Comparison of ENCODE assay signal across 1 cellular context in the genomic region with DNA sequence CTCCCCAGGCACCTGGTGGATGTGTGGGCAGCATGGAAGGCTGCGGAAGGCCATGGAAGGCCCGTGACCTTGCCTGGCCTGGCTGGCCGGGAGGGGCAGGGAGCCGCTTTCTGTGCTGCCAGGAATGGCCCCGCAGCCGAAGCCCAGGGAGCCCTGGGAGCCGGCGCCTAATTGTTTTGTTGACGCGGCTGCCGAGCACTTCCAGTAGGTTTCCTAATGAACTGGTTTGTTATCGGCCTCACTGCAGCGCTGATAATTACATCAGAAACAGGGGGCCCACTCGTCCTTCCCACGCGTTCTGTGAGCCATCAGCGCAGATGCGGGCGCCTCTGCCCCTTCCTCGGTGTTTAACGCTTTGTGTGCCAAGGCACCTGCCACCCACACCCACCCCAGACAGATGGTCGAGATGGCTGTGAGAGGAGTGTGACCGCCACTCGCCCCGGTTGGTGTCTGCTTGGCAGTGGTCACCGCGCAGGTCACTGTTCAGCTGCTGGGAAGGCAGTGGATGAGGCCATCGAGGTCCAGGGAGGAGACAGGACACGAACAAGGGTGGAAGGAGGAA.
TF ChIP-seq lines count a peak whose summit lies in the region.

No MANE protein-coding gene starts in this region.

TF ChIP-seq in K562, 482 proteins besides CTCF, POLR2A, EP300 and RAD21 (continued from another document and continues in another):
- TF ChIP-seq, protein P1, sequence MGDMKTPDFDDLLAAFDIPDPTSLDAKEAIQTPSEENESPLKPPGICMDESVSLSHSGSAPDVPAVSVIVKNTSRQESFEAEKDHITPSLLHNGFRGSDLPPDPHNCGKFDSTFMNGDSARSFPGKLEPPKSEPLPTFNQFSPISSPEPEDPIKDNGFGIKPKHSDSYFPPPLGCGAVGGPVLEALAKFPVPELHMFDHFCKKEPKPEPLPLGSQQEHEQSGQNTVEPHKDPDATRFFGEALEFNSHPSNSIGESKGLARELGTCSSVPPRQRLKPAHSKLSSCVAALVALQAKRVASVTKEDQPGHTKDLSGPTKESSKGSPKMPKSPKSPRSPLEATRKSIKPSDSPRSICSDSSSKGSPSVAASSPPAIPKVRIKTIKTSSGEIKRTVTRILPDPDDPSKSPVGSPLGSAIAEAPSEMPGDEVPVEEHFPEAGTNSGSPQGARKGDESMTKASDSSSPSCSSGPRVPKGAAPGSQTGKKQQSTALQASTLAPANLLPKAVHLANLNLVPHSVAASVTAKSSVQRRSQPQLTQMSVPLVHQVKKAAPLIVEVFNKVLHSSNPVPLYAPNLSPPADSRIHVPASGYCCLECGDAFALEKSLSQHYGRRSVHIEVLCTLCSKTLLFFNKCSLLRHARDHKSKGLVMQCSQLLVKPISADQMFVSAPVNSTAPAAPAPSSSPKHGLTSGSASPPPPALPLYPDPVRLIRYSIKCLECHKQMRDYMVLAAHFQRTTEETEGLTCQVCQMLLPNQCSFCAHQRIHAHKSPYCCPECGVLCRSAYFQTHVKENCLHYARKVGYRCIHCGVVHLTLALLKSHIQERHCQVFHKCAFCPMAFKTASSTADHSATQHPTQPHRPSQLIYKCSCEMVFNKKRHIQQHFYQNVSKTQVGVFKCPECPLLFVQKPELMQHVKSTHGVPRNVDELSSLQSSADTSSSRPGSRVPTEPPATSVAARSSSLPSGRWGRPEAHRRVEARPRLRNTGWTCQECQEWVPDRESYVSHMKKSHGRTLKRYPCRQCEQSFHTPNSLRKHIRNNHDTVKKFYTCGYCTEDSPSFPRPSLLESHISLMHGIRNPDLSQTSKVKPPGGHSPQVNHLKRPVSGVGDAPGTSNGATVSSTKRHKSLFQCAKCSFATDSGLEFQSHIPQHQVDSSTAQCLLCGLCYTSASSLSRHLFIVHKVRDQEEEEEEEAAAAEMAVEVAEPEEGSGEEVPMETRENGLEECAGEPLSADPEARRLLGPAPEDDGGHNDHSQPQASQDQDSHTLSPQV (IDR thresholded peaks at IDR 0.05) = peak; percentile 63; the same call in 1 of the 2 replicates
- peak; percentile 43; the same call in 1 of the 2 replicates for TF ChIP-seq ZNF583 (CRISPR knock-in tag; IDR thresholded peaks at IDR 0.05)
- TF ChIP-seq GABPB1 (CRISPR knock-in tag; IDR thresholded peaks at IDR 0.05) = peak; percentile 63
- TF ChIP-seq HDAC2 (IDR thresholded peaks at IDR 0.05) = 0 out of 2 replicates have a peak, but pooled peaks have one; percentile 23
- TF ChIP-seq SLC30A9 (CRISPR knock-in tag; IDR thresholded peaks at IDR 0.05) = no peak
- TF ChIP-seq ZNF395 (CRISPR knock-in tag; IDR thresholded peaks at IDR 0.05) = peak; percentile 54; the same call in 1 of the 2 replicates
- no peak for TF ChIP-seq CHD2 (IDR thresholded peaks at IDR 0.05; ENCODE audit: low read depth, low read length)
- TF ChIP-seq EWSR1 (IDR thresholded peaks at IDR 0.05; ENCODE audit: borderline replicate concordance, low read depth, partially characterized antibody) = no peak
- TF ChIP-seq ZKSCAN8 (CRISPR knock-in tag; IDR thresholded peaks at IDR 0.05) = peak; percentile 68; the same call in 1 of the 2 replicates
- TF ChIP-seq RBFOX2 (IDR thresholded peaks at IDR 0.05; ENCODE audit: low read depth, low read length) = peak; percentile 61
- peak; percentile 60; the same call in 1 of the 2 replicates for TF ChIP-seq ZNF589 (CRISPR knock-in tag; IDR thresholded peaks at IDR 0.05; ENCODE audit: low read depth)
- TF ChIP-seq EGR1 (conservative IDR thresholded peaks at IDR 0.05) = peak; percentile 84
- TF ChIP-seq ZBTB33 (CRISPR knock-in tag; IDR thresholded peaks at IDR 0.05) = peak; percentile 70; the same call in 1 of the 2 replicates
- peak; percentile 56 for TF ChIP-seq DPF2 (IDR thresholded peaks at IDR 0.05)
- TF ChIP-seq MGA (IDR thresholded peaks at IDR 0.05) = peak; percentile 68
- TF ChIP-seq EP400 (IDR thresholded peaks at IDR 0.05) = peak; percentile 59
- TF ChIP-seq, protein P2, sequence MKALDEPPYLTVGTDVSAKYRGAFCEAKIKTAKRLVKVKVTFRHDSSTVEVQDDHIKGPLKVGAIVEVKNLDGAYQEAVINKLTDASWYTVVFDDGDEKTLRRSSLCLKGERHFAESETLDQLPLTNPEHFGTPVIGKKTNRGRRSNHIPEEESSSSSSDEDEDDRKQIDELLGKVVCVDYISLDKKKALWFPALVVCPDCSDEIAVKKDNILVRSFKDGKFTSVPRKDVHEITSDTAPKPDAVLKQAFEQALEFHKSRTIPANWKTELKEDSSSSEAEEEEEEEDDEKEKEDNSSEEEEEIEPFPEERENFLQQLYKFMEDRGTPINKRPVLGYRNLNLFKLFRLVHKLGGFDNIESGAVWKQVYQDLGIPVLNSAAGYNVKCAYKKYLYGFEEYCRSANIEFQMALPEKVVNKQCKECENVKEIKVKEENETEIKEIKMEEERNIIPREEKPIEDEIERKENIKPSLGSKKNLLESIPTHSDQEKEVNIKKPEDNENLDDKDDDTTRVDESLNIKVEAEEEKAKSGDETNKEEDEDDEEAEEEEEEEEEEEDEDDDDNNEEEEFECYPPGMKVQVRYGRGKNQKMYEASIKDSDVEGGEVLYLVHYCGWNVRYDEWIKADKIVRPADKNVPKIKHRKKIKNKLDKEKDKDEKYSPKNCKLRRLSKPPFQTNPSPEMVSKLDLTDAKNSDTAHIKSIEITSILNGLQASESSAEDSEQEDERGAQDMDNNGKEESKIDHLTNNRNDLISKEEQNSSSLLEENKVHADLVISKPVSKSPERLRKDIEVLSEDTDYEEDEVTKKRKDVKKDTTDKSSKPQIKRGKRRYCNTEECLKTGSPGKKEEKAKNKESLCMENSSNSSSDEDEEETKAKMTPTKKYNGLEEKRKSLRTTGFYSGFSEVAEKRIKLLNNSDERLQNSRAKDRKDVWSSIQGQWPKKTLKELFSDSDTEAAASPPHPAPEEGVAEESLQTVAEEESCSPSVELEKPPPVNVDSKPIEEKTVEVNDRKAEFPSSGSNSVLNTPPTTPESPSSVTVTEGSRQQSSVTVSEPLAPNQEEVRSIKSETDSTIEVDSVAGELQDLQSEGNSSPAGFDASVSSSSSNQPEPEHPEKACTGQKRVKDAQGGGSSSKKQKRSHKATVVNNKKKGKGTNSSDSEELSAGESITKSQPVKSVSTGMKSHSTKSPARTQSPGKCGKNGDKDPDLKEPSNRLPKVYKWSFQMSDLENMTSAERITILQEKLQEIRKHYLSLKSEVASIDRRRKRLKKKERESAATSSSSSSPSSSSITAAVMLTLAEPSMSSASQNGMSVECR (CRISPR knock-in tag; IDR thresholded peaks at IDR 0.05) = peak; percentile 36; the same call in 1 of the 2 replicates
- TF ChIP-seq KLF16 (IDR thresholded peaks at IDR 0.05) = 0 out of 2 replicates have a peak, but pooled peaks have one; percentile 25
- TF ChIP-seq KLF13 (tag; IDR thresholded peaks at IDR 0.05; ENCODE audit: borderline replicate concordance, low read depth) = 0 out of 2 replicates have a peak, but pooled peaks have one; percentile 29
- TF ChIP-seq, protein P3, sequence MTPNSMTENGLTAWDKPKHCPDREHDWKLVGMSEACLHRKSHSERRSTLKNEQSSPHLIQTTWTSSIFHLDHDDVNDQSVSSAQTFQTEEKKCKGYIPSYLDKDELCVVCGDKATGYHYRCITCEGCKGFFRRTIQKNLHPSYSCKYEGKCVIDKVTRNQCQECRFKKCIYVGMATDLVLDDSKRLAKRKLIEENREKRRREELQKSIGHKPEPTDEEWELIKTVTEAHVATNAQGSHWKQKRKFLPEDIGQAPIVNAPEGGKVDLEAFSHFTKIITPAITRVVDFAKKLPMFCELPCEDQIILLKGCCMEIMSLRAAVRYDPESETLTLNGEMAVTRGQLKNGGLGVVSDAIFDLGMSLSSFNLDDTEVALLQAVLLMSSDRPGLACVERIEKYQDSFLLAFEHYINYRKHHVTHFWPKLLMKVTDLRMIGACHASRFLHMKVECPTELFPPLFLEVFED (CRISPR knock-in tag; conservative IDR thresholded peaks at IDR 0.05) = peak; percentile 49
- no peak for TF ChIP-seq ADNP (tag; IDR thresholded peaks at IDR 0.05)
- no peak for TF ChIP-seq FOXA3 (CRISPR knock-in tag; conservative IDR thresholded peaks at IDR 0.05 in 1 of 2, IDR thresholded peaks at IDR 0.05 in 1 of 2)
- peak; percentile 47 to 58 for TF ChIP-seq NRF1 (conservative IDR thresholded peaks at IDR 0.05 in 1 of 2, IDR thresholded peaks at IDR 0.05 in 1 of 2)
- no peak for TF ChIP-seq JUN (IDR thresholded peaks at IDR 0.05; ENCODE audit: borderline replicate concordance, low read depth, low read length)
- TF ChIP-seq JUN (CRISPR knock-in tag; IDR thresholded peaks at IDR 0.05; ENCODE audit: borderline replicate concordance) = peak; percentile 34; the same call in 1 of the 2 replicates
